Comparison of ENCODE assay signal across 1 cellular context in the genomic region with DNA sequence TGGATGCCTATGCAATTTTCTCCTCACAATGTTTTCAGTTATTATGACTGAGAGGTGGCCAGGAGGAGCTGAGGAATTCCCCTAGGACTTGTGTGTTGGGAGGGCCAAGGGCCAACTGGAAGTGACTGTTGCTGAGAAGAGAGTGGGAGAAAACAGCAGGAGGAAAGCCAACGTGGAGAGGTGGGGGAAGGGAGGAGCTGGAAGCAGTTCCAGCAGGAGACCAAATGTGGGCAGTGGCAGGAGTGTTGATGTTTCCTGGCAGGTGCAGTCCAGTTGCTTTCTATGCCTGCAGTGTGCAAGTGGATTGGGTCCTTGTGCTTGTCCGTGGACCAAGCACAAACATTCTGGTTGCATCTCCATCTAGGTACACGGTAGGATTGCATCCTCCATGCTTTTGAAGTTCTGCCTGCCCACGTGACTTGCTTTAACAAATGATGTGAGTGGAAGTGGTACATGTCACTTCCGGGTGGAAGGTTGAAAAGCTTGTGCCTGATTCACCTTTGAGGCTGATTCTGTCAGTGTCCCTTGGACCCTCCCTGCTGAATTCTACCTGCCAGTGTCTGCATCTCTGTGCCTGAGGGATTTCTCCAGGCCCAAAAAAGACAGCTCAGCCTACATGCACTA.
TF ChIP-seq lines count a peak whose summit lies in the region.

No MANE protein-coding gene starts in this region.

TF ChIP-seq in HEK293, 187 proteins besides CTCF, POLR2A, EP300 and RAD21 (continued from another document):
- TF ChIP-seq ZNF404 (tag by site-specific recombination; IDR thresholded peaks at IDR 0.05) (no peak), EGR2 (tag by site-specific recombination; IDR thresholded peaks at IDR 0.05; ENCODE audit: low read depth) (peak; percentile 70), ZNF157 (tag by site-specific recombination; IDR thresholded peaks at IDR 0.05) (no peak), ZFHX2 (tag by site-specific recombination; conservative IDR thresholded peaks at IDR 0.05) (0 out of 2 replicates have a peak, but pooled peaks have one; percentile 29), ZNF561 (tag by site-specific recombination; IDR thresholded peaks at IDR 0.05; ENCODE audit: borderline replicate concordance) (no peak), IKZF3 (tag by site-specific recombination; IDR thresholded peaks at IDR 0.05) (no peak)
TF ChIP-seq in HEK293: peak in this region for 2.
